ENCODE assay signal across 9 cellular contexts in the genomic region with DNA sequence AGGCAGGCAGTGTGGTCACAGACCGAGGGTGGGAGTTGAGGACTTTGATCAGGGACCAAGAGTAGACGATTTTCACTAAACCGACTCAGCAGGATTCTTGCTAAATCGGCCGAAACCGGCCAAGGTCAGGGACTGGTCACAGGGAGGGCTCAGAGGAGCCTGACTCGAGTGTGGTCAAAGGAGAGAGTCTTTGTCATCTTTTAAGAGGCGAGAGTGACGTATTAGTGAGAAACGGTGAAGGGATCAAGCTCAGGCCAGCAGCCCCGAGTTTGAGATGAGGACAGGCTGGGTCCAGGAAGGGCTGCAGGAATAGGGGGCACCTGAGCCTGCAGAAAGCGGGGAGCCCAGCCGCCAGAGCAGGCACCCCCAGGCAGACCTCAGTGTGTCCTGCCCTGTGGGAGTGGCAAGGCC. TPM values are rescaled to one million over a fixed set of nuclear protein-coding genes. Genes with fewer than 3 reads are reported as not detected.
DNase-seq lines count a peak whose midpoint lies in the region; ATAC-seq, FAIRE-seq and TF ChIP-seq lines count a peak whose summit lies in the region.
"Had no signal": no experiment of that assay in that cellular context is flagged by ENCODE, and none has a peak within 500 bp of the region (broad histone marks: within the 10 kb centered on the region; RNA-seq: fewer than 3 reads in every experiment).

No MANE protein-coding gene starts in this region.

- H3K4me3 Mint-ChIP-seq in WTC11 = no peak overlapping the region

- peaks cover 20% of the 10 kb centered on the region for H3K4me1 Mint-ChIP-seq in WTC11

- 77 to 80% (median 78%) methylated on average over 13 of the region's 13 CpGs for WGBS in small intestine, 3 donors

- POLR2A ChIA-PET in WTC11 (lab: Charles Lee) = interaction anchor here (0.6 to 1.4 kb wide), 2 partner anchors 14 to 17 kb away, joined by 3 read pairs; no protein-coding TSS in a partner anchor

- TF ChIP-seq CTCF in WTC11 (IDR thresholded peaks at IDR 0.05) = no peak

- H3K4me1 ChIP-seq in small intestine (ENCODE audit: control insufficient read depth in 2 of 2, insufficient read depth in 1 of 2, low read depth in 1 of 2, low read length in 1 of 2) = peaks cover 0 to 7% of the 10 kb centered on the region in 2 donors

- peak overlapping the region; percentile 94 to 99 for H3K27ac ChIP-seq in small intestine (ENCODE audit: low read depth in 1 of 2, low read length in 1 of 2)

- peaks cover 21% of the 10 kb centered on the region for H3K36me3 Mint-ChIP-seq in WTC11

- no peak for FAIRE-seq in small intestine (lab: Jason Lieb, UNC)

- H3K9me3 ChIP-seq in small intestine (ENCODE audit: control insufficient read depth, low read depth) = no peaks in the 10 kb centered on the region

- CTCF ChIA-PET in WTC11 (lab: Charles Lee) = interaction anchor here (1.2 kb wide), 1 partner anchor 49 kb away, joined by 3 read pairs; no protein-coding TSS in a partner anchor

- H3K36me3 ChIP-seq in small intestine (ENCODE audit: control insufficient read depth in 2 of 2, insufficient read depth in 2 of 2, low read length in 2 of 2) = no peaks in the 10 kb centered on the region

- no peaks in the 10 kb centered on the region for H3K9me3 Mint-ChIP-seq in WTC11

- no peaks in the 10 kb centered on the region for H3K27me3 ChIP-seq in small intestine (ENCODE audit: control insufficient read depth in 2 of 2, insufficient read depth in 2 of 2, low read length in 2 of 2)

- ATAC-seq in WTC11 = no peak
- ATAC-seq in HG03378 (IDR thresholded peaks at IDR 0.05; ENCODE audit: unreplicated experiment) = no peak

- no peak overlapping the region for H3K4me3 ChIP-seq in small intestine (ENCODE audit: low read depth in 1 of 2, low read length in 2 of 2)

- peak overlapping the region; percentile 42; the same call in 1 of the 2 replicates for H3K27ac Mint-ChIP-seq in WTC11

- no peaks in the 10 kb centered on the region for H3K27me3 Mint-ChIP-seq in WTC11 (ENCODE audit: low read depth)

- peak; percentile 78 for DNase-seq in HK-2 (ENCODE audit: unreplicated experiment)
- peak; percentile 9 for DNase-seq in WTC11 (ENCODE audit: low spot score)
- peak; percentile 83 for DNase-seq in kidney tubule cell (ENCODE audit: low spot score)
- DNase-seq in small intestine = no peak
- no peak for DNase-seq in NCI-H524 treated with DMSO at 0.1 percent for 48 hours (lab: John Stamatoyannopoulos, UW)
- no peak for DNase-seq in NCI-H2196 (lab: John Stamatoyannopoulos, UW; ENCODE audit: unreplicated experiment)
- no peak for DNase-seq in DMS79 (lab: John Stamatoyannopoulos, UW)
- DNase-seq: NCI-H510A had no signal

TF ChIP-seq in WTC11, 78 proteins besides CTCF, POLR2A, EP300 and RAD21:
- TF ChIP-seq CBFB (CRISPR knock-in tag; IDR thresholded peaks at IDR 0.05; ENCODE audit: low read depth) (no peak), ELF4 (CRISPR knock-in tag; IDR thresholded peaks at IDR 0.05; ENCODE audit: low read depth) (no peak)
- TF ChIP-seq, protein P1, sequence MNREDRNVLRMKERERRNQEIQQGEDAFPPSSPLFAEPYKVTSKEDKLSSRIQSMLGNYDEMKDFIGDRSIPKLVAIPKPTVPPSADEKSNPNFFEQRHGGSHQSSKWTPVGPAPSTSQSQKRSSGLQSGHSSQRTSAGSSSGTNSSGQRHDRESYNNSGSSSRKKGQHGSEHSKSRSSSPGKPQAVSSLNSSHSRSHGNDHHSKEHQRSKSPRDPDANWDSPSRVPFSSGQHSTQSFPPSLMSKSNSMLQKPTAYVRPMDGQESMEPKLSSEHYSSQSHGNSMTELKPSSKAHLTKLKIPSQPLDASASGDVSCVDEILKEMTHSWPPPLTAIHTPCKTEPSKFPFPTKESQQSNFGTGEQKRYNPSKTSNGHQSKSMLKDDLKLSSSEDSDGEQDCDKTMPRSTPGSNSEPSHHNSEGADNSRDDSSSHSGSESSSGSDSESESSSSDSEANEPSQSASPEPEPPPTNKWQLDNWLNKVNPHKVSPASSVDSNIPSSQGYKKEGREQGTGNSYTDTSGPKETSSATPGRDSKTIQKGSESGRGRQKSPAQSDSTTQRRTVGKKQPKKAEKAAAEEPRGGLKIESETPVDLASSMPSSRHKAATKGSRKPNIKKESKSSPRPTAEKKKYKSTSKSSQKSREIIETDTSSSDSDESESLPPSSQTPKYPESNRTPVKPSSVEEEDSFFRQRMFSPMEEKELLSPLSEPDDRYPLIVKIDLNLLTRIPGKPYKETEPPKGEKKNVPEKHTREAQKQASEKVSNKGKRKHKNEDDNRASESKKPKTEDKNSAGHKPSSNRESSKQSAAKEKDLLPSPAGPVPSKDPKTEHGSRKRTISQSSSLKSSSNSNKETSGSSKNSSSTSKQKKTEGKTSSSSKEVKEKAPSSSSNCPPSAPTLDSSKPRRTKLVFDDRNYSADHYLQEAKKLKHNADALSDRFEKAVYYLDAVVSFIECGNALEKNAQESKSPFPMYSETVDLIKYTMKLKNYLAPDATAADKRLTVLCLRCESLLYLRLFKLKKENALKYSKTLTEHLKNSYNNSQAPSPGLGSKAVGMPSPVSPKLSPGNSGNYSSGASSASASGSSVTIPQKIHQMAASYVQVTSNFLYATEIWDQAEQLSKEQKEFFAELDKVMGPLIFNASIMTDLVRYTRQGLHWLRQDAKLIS (CRISPR knock-in tag; IDR thresholded peaks at IDR 0.05; ENCODE audit: borderline replicate concordance) = no peak

RNA-seq across cellular contexts. Expression of a gene that starts 41.6 kb away (rescaled TPM):
- 48.0 to 64.9 TPM (median 49.1 TPM) in 3 replicates for total RNA-seq in WTC11 (2021)
- 10 to 100 TPM; 19.7 to 35.1 (median 29.1) TPM for polyA plus RNA-seq in small intestine

Comparison
In these comparisons a context has a peak if more than half of its experiments do, and no peak if none do; other contexts are left out.
1. DNase-seq: peak in HK-2 (single experiment), WTC11 (single experiment) and kidney tubule cell (single experiment); none in small intestine (single experiment), NCI-H524 treated with DMSO at 0.1 percent for 48 hours (single experiment), NCI-H2196 (single experiment) and DMS79 (single experiment).